15 cellular contexts compared by ENCODE assay signal in genomic region chr1:31381394-31382287, GRCh38. TPM values are rescaled to one million over a fixed set of nuclear protein-coding genes. Genes with fewer than 3 reads are reported as not detected.
DNase-seq lines count a peak whose midpoint lies in the region; ATAC-seq, FAIRE-seq and TF ChIP-seq lines count a peak whose summit lies in the region.
"Had no signal": no experiment of that assay in that cellular context is flagged by ENCODE, and none has a peak within 500 bp of the region (broad histone marks: within the 10 kb centered on the region; RNA-seq: fewer than 3 reads in every experiment).

No MANE protein-coding gene starts in this region.

- H3K9ac ChIP-seq in fibroblast of lung (ENCODE audit: insufficient read depth, low read length): no peak overlapping the region

- no peaks in the 10 kb centered on the region for H3K27me3 ChIP-seq in fibroblast of lung (ENCODE audit: control insufficient read depth, insufficient read depth, low read length)
- H3K27me3 ChIP-seq: neutrophil, testis had no signal

- DNase-seq in natural killer cell treated with Interleukin-12 subunit alpha and Interleukin-12 subunit beta and Interleukin-15 and Interleukin-18, amount 100 ng/mL, for 72 hours (ENCODE audit: low spot score): no peak
- DNase-seq in natural killer cell: no peak
- peak in 1 of 2 donors; percentile 84 for DNase-seq in fibroblast of lung (ENCODE audit: low read depth in 2 of 2)
- DNase-seq in mucosa of descending colon: peak in 2 of 3 donors; percentile 64 to 83
- DNase-seq in urothelium cell line (ENCODE audit: low spot score): no peak
- DNase-seq in occipital lobe (lab: John Stamatoyannopoulos, UW): no peak
- DNase-seq: ACHN; activated CD4-positive, alpha-beta T cell treated with anti-CD3 and anti-CD28 coated beads for 48 hours; COR-L47; testis had no signal

- H3K9me3 Mint-ChIP-seq in natural killer cell treated with Interleukin-12 subunit alpha and Interleukin-12 subunit beta and Interleukin-15 and Interleukin-18, amount 100 ng/mL, for 72 hours: no peaks in the 10 kb centered on the region
- H3K9me3 Mint-ChIP-seq in natural killer cell: no peaks in the 10 kb centered on the region

- H4K20me1 ChIP-seq in fibroblast of lung (ENCODE audit: control insufficient read depth, extremely low read depth, insufficient read depth, low read length): no peaks in the 10 kb centered on the region

- H2AFZ ChIP-seq in fibroblast of lung (ENCODE audit: low read length): no peak overlapping the region

- H3K4me1 ChIP-seq in fibroblast of lung (ENCODE audit: control insufficient read depth, extremely low read depth, insufficient read depth, low read length) (peaks cover 18% of the 10 kb centered on the region), mucosa of descending colon (ENCODE audit: low read depth) (peaks cover 24% of the 10 kb centered on the region)
- H3K4me1 ChIP-seq: testis had no signal

- no peak overlapping the region for H3K4me3 Mint-ChIP-seq in natural killer cell treated with Interleukin-12 subunit alpha and Interleukin-12 subunit beta and Interleukin-15 and Interleukin-18, amount 100 ng/mL, for 72 hours
- no peak overlapping the region for H3K4me3 Mint-ChIP-seq in natural killer cell

- TF ChIP-seq CTCF in natural killer cell (IDR thresholded peaks at IDR 0.05): no peak
- no peak for TF ChIP-seq CTCF in fibroblast of lung (conservative IDR thresholded peaks at IDR 0.05 in 1 of 2, IDR thresholded peaks at IDR 0.05 in 1 of 2; ENCODE audit: low read depth in 1 of 2, low read length in 2 of 2)
- TF ChIP-seq CTCF in mucosa of descending colon (IDR thresholded peaks at IDR 0.05): no peak

- H3K4me2 ChIP-seq in fibroblast of lung (ENCODE audit: extremely low read depth, insufficient read depth, low read length): peak overlapping the region; percentile 17

- peak; percentile 82 for FAIRE-seq in urothelium cell line (lab: Jason Lieb, UNC)
- FAIRE-seq: HepG2 had no signal

- H3K27me3 Mint-ChIP-seq in natural killer cell treated with Interleukin-12 subunit alpha and Interleukin-12 subunit beta and Interleukin-15 and Interleukin-18, amount 100 ng/mL, for 72 hours: peaks cover 7 to 11% of the 10 kb centered on the region in 2 donors
- H3K27me3 Mint-ChIP-seq in natural killer cell (ENCODE audit: low read depth in 2 of 2): peaks cover 0 to 23% of the 10 kb centered on the region in 2 donors

- H3K4me1 Mint-ChIP-seq in natural killer cell treated with Interleukin-12 subunit alpha and Interleukin-12 subunit beta and Interleukin-15 and Interleukin-18, amount 100 ng/mL, for 72 hours (ENCODE audit: low read depth in 2 of 2): peaks cover 1% of the 10 kb centered on the region in 2 donors
- H3K4me1 Mint-ChIP-seq in natural killer cell: peaks cover 2 to 6% of the 10 kb centered on the region in 2 donors

- H3K36me3 ChIP-seq in fibroblast of lung (ENCODE audit: control insufficient read depth, insufficient read depth, low read length) (no peaks in the 10 kb centered on the region), mucosa of descending colon (ENCODE audit: low read depth) (no peaks in the 10 kb centered on the region)
- H3K36me3 ChIP-seq: neutrophil had no signal

- H3K27ac ChIP-seq in fibroblast of lung (ENCODE audit: insufficient read depth, low read length): no peak overlapping the region
- H3K27ac ChIP-seq: neutrophil, testis had no signal

- H3K9me3 ChIP-seq in fibroblast of lung (ENCODE audit: control insufficient read depth, insufficient read depth, low read depth, low read length) (no peaks in the 10 kb centered on the region), mucosa of descending colon (no peaks in the 10 kb centered on the region)
- H3K9me3 ChIP-seq: neutrophil, testis had no signal

- H3K27ac Mint-ChIP-seq in natural killer cell treated with Interleukin-12 subunit alpha and Interleukin-12 subunit beta and Interleukin-15 and Interleukin-18, amount 100 ng/mL, for 72 hours: no peak overlapping the region
- H3K27ac Mint-ChIP-seq in natural killer cell: no peak overlapping the region

- H3K79me2 ChIP-seq in fibroblast of lung (ENCODE audit: control insufficient read depth, insufficient read depth, low read length): no peaks in the 10 kb centered on the region

- ATAC-seq in natural killer cell treated with Interleukin-12 subunit alpha and Interleukin-12 subunit beta and Interleukin-15 and Interleukin-18, amount 100 ng/mL, for 72 hours: peak; percentile 6 to 26
- ATAC-seq in natural killer cell: no peak
- ATAC-seq in mucosa of descending colon: peak; percentile 63
- no peak for ATAC-seq in GM21367 (IDR thresholded peaks at IDR 0.05; ENCODE audit: unreplicated experiment)
- no peak for ATAC-seq in GM18519 (IDR thresholded peaks at IDR 0.05; ENCODE audit: low FRiP score, unreplicated experiment)
- ATAC-seq: HepG2 had no signal

- no peak overlapping the region for H3K4me3 ChIP-seq in fibroblast of lung (replicated peaks in 1 of 4; ENCODE audit: control extremely low read depth in 1 of 4, insufficient read depth in 1 of 4, low read depth in 3 of 4, low read length in 4 of 4)
- H3K4me3 ChIP-seq in mucosa of descending colon: no peak overlapping the region
- H3K4me3 ChIP-seq: testis had no signal

- intact Hi-C loops in natural killer cell (cut with micrococcal nuclease) (no loop called here), mucosa of descending colon (cut with DNase I, micrococcal nuclease) (no loop called here)

- H3K36me3 Mint-ChIP-seq in natural killer cell treated with Interleukin-12 subunit alpha and Interleukin-12 subunit beta and Interleukin-15 and Interleukin-18, amount 100 ng/mL, for 72 hours: no peaks in the 10 kb centered on the region
- H3K36me3 Mint-ChIP-seq in natural killer cell: no peaks in the 10 kb centered on the region

RNA-seq across cellular contexts. Expression of gene FABP3, which starts 8.8 kb away (rescaled TPM):
- not detected for total RNA-seq in natural killer cell treated with Interleukin-12 subunit alpha and Interleukin-12 subunit beta and Interleukin-15 and Interleukin-18, amount 100 ng/mL, for 72 hours
- total RNA-seq in natural killer cell (not detected), fibroblast of lung (116 and 554 TPM in 2 replicates), mucosa of descending colon (1 to 10 TPM; 5.6 to 7.8 (median 7.1) TPM), occipital lobe (93.1 TPM)
- polyA plus RNA-seq in fibroblast of lung: 275 and 664 TPM in 2 replicates
- polyA plus RNA-seq in fibroblast of lung (2012): 179 and 377 TPM in 2 replicates
- polyA minus RNA-seq in fibroblast of lung (ENCODE audit: low replicate concordance): 81.9 and 185 TPM in 2 replicates
- total RNA-seq: T-helper 1 cell treated with Interleukin-12 subunit alpha and Interleukin-12 subunit beta and Interleukin-4 antibody, amounts not matched to agents 30 ng/mL and 1 ng/mL, for 36 hours had no signal

RNA-seq across cellular contexts. Expression of gene SERINC2, which starts 31.4 kb away (rescaled TPM):
- total RNA-seq in natural killer cell treated with Interleukin-12 subunit alpha and Interleukin-12 subunit beta and Interleukin-15 and Interleukin-18, amount 100 ng/mL, for 72 hours: under 1 TPM; 0.19 to 0.56 TPM
- total RNA-seq in natural killer cell: 1 to 10 TPM in 1 of 3 donors, under 1 TPM in 2; 0.25 to 1.1 (median 0.40) TPM
- total RNA-seq in fibroblast of lung: 6.7 and 28.4 TPM in 2 replicates
- 104 and 229 TPM in 2 replicates for polyA plus RNA-seq in fibroblast of lung
- polyA plus RNA-seq in fibroblast of lung (2012): 156 and 349 TPM in 2 replicates
- 329 and 427 TPM in 2 replicates for polyA minus RNA-seq in fibroblast of lung (ENCODE audit: low replicate concordance)
- total RNA-seq in mucosa of descending colon: 100 to 1,000 TPM; 146 to 381 (median 225) TPM
- 1.7 TPM for total RNA-seq in occipital lobe

Comparison
In these comparisons a context has a peak if more than half of its experiments do, and no peak if none do; other contexts are left out.
1. ATAC-seq: peak in natural killer cell treated with Interleukin-12 subunit alpha and Interleukin-12 subunit beta and Interleukin-15 and Interleukin-18, amount 100 ng/mL, for 72 hours (2 of 2) and mucosa of descending colon (single experiment); none in natural killer cell (0 of 3), GM21367 (single experiment) and GM18519 (single experiment).
2. DNase-seq: peak in mucosa of descending colon (2 of 3); none in natural killer cell treated with Interleukin-12 subunit alpha and Interleukin-12 subunit beta and Interleukin-15 and Interleukin-18, amount 100 ng/mL, for 72 hours (single experiment), natural killer cell (single experiment), urothelium cell line (single experiment) and occipital lobe (single experiment).
3. RNA of gene FABP3, which starts 8.8 kb away (total RNA-seq): 116 to 554 TPM in fibroblast of lung and 93.1 TPM in occipital lobe (single experiment); 5.6 to 7.8 TPM in mucosa of descending colon, not detected in natural killer cell treated with Interleukin-12 subunit alpha and Interleukin-12 subunit beta and Interleukin-15 and Interleukin-18, amount 100 ng/mL, for 72 hours and not detected in natural killer cell; every median in the first group is over 10 times any median in the second.